11 cellular contexts compared by ENCODE assay signal in genomic region chr10:103901299-103901698, GRCh38. TPM values are rescaled to one million over a fixed set of nuclear protein-coding genes. Genes with fewer than 3 reads are reported as not detected.
DNase-seq lines count a peak whose midpoint lies in the region; ATAC-seq and TF ChIP-seq lines count a peak whose summit lies in the region.
"Had no signal": no experiment of that assay in that cellular context is flagged by ENCODE, and none has a peak within 500 bp of the region (broad histone marks: within the 10 kb centered on the region; RNA-seq: fewer than 3 reads in every experiment).

No MANE protein-coding gene starts in this region.

- H3K27me3 ChIP-seq in lower lobe of right lung (ENCODE audit: low read depth), result no peaks in the 10 kb centered on the region

- ATAC-seq in activated naive CD4-positive, alpha-beta T cell treated with anti-CD3 and anti-CD28 coated beads, Interleukin-2, amount 50 U/mL, for 72 hours, result peak; percentile 48 to 92
- ATAC-seq in lower lobe of right lung, result no peak

- H3K9me3 ChIP-seq in lower lobe of right lung, result no peaks in the 10 kb centered on the region

- peak overlapping the region; percentile 58 for H3K4me3 Mint-ChIP-seq in activated naive CD4-positive, alpha-beta T cell treated with anti-CD3 and anti-CD28 coated beads, Interleukin-2, amount 50 U/mL, for 24 hours

- no peak for DNase-seq in activated naive CD4-positive, alpha-beta T cell treated with Interleukin-2 at 50 U/mL for 16 hours
- DNase-seq in activated naive CD4-positive, alpha-beta T cell treated with anti-CD3 and anti-CD28 coated beads, Interleukin-2, amount 50 U/mL, for 72 hours (ENCODE audit: low spot score in 2 of 2), result no peak
- DNase-seq in lower lobe of right lung, result no peak
- no peak for DNase-seq in NCI-H1694 (lab: John Stamatoyannopoulos, UW)
- DNase-seq in NOMO-1 treated with DMSO at 0.1 percent for 48 hours (lab: John Stamatoyannopoulos, UW; ENCODE audit: unreplicated experiment), result no peak
- DNase-seq in NCI-H1048 (lab: John Stamatoyannopoulos, UW), result no peak
- DNase-seq in coronary artery (ENCODE audit: low spot score), result no peak
- DNase-seq: NCI-H2107, NCI-H774, WERI-Rb-1 had no signal

- no peak overlapping the region for H3K4me3 ChIP-seq in lower lobe of right lung
- H3K4me3 ChIP-seq in coronary artery, result no peak overlapping the region

- H3K27ac ChIP-seq in lower lobe of right lung (peak overlapping the region; percentile 14), coronary artery (no peak overlapping the region)
- H3K27ac ChIP-seq: WERI-Rb-1 had no signal

- intact Hi-C loops in lower lobe of right lung (cut with DNase I), result no loop called here

- H3K4me1 ChIP-seq in lower lobe of right lung, result peaks cover 24% of the 10 kb centered on the region

- peaks cover 79% of the 10 kb centered on the region for H3K36me3 ChIP-seq in lower lobe of right lung
- H3K36me3 ChIP-seq: WERI-Rb-1 had no signal

- no peak overlapping the region for H3K27ac Mint-ChIP-seq in activated naive CD4-positive, alpha-beta T cell treated with anti-CD3 and anti-CD28 coated beads, Interleukin-2, amount 50 U/mL, for 24 hours
- peak overlapping the region in 1 of 2 donors; percentile 69 for H3K27ac Mint-ChIP-seq in activated naive CD4-positive, alpha-beta T cell treated with anti-CD3 and anti-CD28 coated beads, Interleukin-2, amount 50 U/mL, for 72 hours

- no peak for TF ChIP-seq CTCF in lower lobe of right lung (IDR thresholded peaks at IDR 0.05)
- no peak for TF ChIP-seq CTCF in coronary artery (IDR thresholded peaks at IDR 0.05)

- H3K9me3 Mint-ChIP-seq in activated naive CD4-positive, alpha-beta T cell treated with anti-CD3 and anti-CD28 coated beads, Interleukin-2, amount 50 U/mL, for 24 hours, result no peaks in the 10 kb centered on the region
- H3K9me3 Mint-ChIP-seq in activated naive CD4-positive, alpha-beta T cell treated with anti-CD3 and anti-CD28 coated beads, Interleukin-2, amount 50 U/mL, for 72 hours, result no peaks in the 10 kb centered on the region

- H3K27me3 Mint-ChIP-seq in activated naive CD4-positive, alpha-beta T cell treated with anti-CD3 and anti-CD28 coated beads, Interleukin-2, amount 50 U/mL, for 24 hours, result no peaks in the 10 kb centered on the region

- peaks cover 15% of the 10 kb centered on the region for H3K36me3 Mint-ChIP-seq in activated naive CD4-positive, alpha-beta T cell treated with anti-CD3 and anti-CD28 coated beads, Interleukin-2, amount 50 U/mL, for 24 hours
- H3K36me3 Mint-ChIP-seq in activated naive CD4-positive, alpha-beta T cell treated with anti-CD3 and anti-CD28 coated beads, Interleukin-2, amount 50 U/mL, for 72 hours, result peaks cover 28 to 29% of the 10 kb centered on the region in 2 donors

- H3K4me1 Mint-ChIP-seq in activated naive CD4-positive, alpha-beta T cell treated with anti-CD3 and anti-CD28 coated beads, Interleukin-2, amount 50 U/mL, for 24 hours, result peaks cover 49% of the 10 kb centered on the region

RNA-seq across cellular contexts. Expression of gene STN1, which starts 16.7 kb away (rescaled TPM):
- total RNA-seq in activated naive CD4-positive, alpha-beta T cell treated with anti-CD3 and anti-CD28 coated beads, Interleukin-2, amount 50 U/mL, for 72 hours, result 10 to 100 TPM; 38.6 to 54.5 TPM
- 37.0 TPM for total RNA-seq in lower lobe of right lung

RNA-seq across cellular contexts. Expression of gene SH3PXD2A, which starts 45.9 kb away (rescaled TPM):
- total RNA-seq in activated naive CD4-positive, alpha-beta T cell treated with anti-CD3 and anti-CD28 coated beads, Interleukin-2, amount 50 U/mL, for 72 hours, result 10 to 100 TPM in 1 of 2 donors, 1 to 10 TPM in 1; 8.7 to 13.7 TPM
- total RNA-seq in lower lobe of right lung, result 34.8 TPM

Comparison
In these comparisons a context has a peak if more than half of its experiments do, and no peak if none do; other contexts are left out.
1. ATAC-seq: peak in activated naive CD4-positive, alpha-beta T cell treated with anti-CD3 and anti-CD28 coated beads, Interleukin-2, amount 50 U/mL, for 72 hours (2 of 2); none in lower lobe of right lung (0 of 2).